In the genomic region with DNA sequence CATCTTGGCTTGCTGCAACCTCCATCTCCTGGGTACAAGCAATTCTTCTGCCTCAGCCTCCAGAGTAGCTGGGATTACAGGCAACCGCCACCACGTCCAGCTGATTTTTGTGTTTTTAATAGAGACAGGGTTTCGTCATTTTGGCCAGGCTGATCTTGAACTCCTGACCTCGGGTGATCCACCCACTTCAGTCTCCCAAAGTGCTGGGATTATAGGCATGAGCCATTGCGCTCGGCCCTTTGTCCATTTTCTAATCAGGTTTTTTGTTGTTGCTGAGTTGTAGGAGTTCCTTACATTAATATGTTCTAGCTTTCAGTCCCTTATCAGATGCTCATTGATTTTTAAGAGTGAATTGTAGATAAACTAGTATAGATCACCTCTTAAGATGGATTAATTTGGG, we compare ENCODE assay signal across 2 cellular contexts.
TF ChIP-seq lines count a peak whose summit lies in the region.

No MANE protein-coding gene starts in this region.

TF ChIP-seq in HEK293, 187 proteins besides CTCF, POLR2A, EP300 and RAD21:
- TF ChIP-seq, protein P1, sequence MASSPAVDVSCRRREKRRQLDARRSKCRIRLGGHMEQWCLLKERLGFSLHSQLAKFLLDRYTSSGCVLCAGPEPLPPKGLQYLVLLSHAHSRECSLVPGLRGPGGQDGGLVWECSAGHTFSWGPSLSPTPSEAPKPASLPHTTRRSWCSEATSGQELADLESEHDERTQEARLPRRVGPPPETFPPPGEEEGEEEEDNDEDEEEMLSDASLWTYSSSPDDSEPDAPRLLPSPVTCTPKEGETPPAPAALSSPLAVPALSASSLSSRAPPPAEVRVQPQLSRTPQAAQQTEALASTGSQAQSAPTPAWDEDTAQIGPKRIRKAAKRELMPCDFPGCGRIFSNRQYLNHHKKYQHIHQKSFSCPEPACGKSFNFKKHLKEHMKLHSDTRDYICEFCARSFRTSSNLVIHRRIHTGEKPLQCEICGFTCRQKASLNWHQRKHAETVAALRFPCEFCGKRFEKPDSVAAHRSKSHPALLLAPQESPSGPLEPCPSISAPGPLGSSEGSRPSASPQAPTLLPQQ (tag by site-specific recombination; IDR thresholded peaks at IDR 0.05), result no peak
- TF ChIP-seq ZFP3 (tag by site-specific recombination; IDR thresholded peaks at IDR 0.05; ENCODE audit: low read depth), result peak; percentile 51; the same call in 1 of the 2 replicates

TF ChIP-seq in K562, 482 proteins besides CTCF, POLR2A, EP300 and RAD21 (continues in another document):
- TF ChIP-seq CHD1 (IDR thresholded peaks at IDR 0.05; ENCODE audit: low read length), result no peak
- TF ChIP-seq SMARCC2 (IDR thresholded peaks at IDR 0.05; ENCODE audit: low read depth), result 0 out of 2 replicates have a peak, but pooled peaks have one; percentile 7
- TF ChIP-seq UBTF (IDR thresholded peaks at IDR 0.05; ENCODE audit: borderline replicate concordance in 1 of 2, low read depth in 2 of 2, low read length in 2 of 2), result no peak
- no peak for TF ChIP-seq XRCC3 (IDR thresholded peaks at IDR 0.05)
- peak; percentile 61 for TF ChIP-seq EGR1 (conservative IDR thresholded peaks at IDR 0.05)
- TF ChIP-seq KDM5B (IDR thresholded peaks at IDR 0.05; ENCODE audit: insufficient replicate concordance, low read depth, low read length), result no peak
- TF ChIP-seq CBX1 (IDR thresholded peaks at IDR 0.05; ENCODE audit: low read depth), result no peak
- TF ChIP-seq, protein P2, sequence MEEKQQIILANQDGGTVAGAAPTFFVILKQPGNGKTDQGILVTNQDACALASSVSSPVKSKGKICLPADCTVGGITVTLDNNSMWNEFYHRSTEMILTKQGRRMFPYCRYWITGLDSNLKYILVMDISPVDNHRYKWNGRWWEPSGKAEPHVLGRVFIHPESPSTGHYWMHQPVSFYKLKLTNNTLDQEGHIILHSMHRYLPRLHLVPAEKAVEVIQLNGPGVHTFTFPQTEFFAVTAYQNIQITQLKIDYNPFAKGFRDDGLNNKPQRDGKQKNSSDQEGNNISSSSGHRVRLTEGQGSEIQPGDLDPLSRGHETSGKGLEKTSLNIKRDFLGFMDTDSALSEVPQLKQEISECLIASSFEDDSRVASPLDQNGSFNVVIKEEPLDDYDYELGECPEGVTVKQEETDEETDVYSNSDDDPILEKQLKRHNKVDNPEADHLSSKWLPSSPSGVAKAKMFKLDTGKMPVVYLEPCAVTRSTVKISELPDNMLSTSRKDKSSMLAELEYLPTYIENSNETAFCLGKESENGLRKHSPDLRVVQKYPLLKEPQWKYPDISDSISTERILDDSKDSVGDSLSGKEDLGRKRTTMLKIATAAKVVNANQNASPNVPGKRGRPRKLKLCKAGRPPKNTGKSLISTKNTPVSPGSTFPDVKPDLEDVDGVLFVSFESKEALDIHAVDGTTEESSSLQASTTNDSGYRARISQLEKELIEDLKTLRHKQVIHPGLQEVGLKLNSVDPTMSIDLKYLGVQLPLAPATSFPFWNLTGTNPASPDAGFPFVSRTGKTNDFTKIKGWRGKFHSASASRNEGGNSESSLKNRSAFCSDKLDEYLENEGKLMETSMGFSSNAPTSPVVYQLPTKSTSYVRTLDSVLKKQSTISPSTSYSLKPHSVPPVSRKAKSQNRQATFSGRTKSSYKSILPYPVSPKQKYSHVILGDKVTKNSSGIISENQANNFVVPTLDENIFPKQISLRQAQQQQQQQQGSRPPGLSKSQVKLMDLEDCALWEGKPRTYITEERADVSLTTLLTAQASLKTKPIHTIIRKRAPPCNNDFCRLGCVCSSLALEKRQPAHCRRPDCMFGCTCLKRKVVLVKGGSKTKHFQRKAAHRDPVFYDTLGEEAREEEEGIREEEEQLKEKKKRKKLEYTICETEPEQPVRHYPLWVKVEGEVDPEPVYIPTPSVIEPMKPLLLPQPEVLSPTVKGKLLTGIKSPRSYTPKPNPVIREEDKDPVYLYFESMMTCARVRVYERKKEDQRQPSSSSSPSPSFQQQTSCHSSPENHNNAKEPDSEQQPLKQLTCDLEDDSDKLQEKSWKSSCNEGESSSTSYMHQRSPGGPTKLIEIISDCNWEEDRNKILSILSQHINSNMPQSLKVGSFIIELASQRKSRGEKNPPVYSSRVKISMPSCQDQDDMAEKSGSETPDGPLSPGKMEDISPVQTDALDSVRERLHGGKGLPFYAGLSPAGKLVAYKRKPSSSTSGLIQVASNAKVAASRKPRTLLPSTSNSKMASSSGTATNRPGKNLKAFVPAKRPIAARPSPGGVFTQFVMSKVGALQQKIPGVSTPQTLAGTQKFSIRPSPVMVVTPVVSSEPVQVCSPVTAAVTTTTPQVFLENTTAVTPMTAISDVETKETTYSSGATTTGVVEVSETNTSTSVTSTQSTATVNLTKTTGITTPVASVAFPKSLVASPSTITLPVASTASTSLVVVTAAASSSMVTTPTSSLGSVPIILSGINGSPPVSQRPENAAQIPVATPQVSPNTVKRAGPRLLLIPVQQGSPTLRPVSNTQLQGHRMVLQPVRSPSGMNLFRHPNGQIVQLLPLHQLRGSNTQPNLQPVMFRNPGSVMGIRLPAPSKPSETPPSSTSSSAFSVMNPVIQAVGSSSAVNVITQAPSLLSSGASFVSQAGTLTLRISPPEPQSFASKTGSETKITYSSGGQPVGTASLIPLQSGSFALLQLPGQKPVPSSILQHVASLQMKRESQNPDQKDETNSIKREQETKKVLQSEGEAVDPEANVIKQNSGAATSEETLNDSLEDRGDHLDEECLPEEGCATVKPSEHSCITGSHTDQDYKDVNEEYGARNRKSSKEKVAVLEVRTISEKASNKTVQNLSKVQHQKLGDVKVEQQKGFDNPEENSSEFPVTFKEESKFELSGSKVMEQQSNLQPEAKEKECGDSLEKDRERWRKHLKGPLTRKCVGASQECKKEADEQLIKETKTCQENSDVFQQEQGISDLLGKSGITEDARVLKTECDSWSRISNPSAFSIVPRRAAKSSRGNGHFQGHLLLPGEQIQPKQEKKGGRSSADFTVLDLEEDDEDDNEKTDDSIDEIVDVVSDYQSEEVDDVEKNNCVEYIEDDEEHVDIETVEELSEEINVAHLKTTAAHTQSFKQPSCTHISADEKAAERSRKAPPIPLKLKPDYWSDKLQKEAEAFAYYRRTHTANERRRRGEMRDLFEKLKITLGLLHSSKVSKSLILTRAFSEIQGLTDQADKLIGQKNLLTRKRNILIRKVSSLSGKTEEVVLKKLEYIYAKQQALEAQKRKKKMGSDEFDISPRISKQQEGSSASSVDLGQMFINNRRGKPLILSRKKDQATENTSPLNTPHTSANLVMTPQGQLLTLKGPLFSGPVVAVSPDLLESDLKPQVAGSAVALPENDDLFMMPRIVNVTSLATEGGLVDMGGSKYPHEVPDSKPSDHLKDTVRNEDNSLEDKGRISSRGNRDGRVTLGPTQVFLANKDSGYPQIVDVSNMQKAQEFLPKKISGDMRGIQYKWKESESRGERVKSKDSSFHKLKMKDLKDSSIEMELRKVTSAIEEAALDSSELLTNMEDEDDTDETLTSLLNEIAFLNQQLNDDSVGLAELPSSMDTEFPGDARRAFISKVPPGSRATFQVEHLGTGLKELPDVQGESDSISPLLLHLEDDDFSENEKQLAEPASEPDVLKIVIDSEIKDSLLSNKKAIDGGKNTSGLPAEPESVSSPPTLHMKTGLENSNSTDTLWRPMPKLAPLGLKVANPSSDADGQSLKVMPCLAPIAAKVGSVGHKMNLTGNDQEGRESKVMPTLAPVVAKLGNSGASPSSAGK (IDR thresholded peaks at IDR 0.05), result no peak
- TF ChIP-seq NEUROD1 (IDR thresholded peaks at IDR 0.05; ENCODE audit: borderline replicate concordance, low read depth, low read length, partially characterized antibody), result no peak
- TF ChIP-seq DACH1 (IDR thresholded peaks at IDR 0.05; ENCODE audit: partially characterized antibody), result peak; percentile 53
- TF ChIP-seq CXXC5 (CRISPR knock-in tag; IDR thresholded peaks at IDR 0.05), result no peak
- TF ChIP-seq NR4A1 (CRISPR knock-in tag; IDR thresholded peaks at IDR 0.05), result no peak
- TF ChIP-seq NR4A1 (tag; IDR thresholded peaks at IDR 0.05), result no peak
- peak; percentile 48; the same call in 1 of the 2 replicates for TF ChIP-seq CEBPB (tag; IDR thresholded peaks at IDR 0.05)
- no peak for TF ChIP-seq MEIS2 (IDR thresholded peaks at IDR 0.05; ENCODE audit: partially characterized antibody)
- TF ChIP-seq ARHGAP35 (IDR thresholded peaks at IDR 0.05; ENCODE audit: partially characterized antibody), result no peak
- TF ChIP-seq, protein P3, sequence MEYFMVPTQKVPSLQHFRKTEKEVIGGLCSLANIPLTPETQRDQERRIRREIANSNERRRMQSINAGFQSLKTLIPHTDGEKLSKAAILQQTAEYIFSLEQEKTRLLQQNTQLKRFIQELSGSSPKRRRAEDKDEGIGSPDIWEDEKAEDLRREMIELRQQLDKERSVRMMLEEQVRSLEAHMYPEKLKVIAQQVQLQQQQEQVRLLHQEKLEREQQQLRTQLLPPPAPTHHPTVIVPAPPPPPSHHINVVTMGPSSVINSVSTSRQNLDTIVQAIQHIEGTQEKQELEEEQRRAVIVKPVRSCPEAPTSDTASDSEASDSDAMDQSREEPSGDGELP (CRISPR knock-in tag; IDR thresholded peaks at IDR 0.05; ENCODE audit: borderline replicate concordance), result peak; percentile 56
- TF ChIP-seq EP400 (IDR thresholded peaks at IDR 0.05), result 0 out of 2 replicates have a peak, but pooled peaks have one; percentile 11
- TF ChIP-seq KAT2B (IDR thresholded peaks at IDR 0.05; ENCODE audit: low read depth, low read length), result no peak
- TF ChIP-seq, protein P4, sequence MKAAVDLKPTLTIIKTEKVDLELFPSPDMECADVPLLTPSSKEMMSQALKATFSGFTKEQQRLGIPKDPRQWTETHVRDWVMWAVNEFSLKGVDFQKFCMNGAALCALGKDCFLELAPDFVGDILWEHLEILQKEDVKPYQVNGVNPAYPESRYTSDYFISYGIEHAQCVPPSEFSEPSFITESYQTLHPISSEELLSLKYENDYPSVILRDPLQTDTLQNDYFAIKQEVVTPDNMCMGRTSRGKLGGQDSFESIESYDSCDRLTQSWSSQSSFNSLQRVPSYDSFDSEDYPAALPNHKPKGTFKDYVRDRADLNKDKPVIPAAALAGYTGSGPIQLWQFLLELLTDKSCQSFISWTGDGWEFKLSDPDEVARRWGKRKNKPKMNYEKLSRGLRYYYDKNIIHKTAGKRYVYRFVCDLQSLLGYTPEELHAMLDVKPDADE (conservative IDR thresholded peaks at IDR 0.05; ENCODE audit: control insufficient read depth, low read depth, low read length), result no peak
- TF ChIP-seq NR2C1 (IDR thresholded peaks at IDR 0.05), result peak; percentile 50; the same call in 1 of the 2 replicates
- peak; percentile 57; the same call in 1 of the 2 replicates for TF ChIP-seq NR2C1 (tag; IDR thresholded peaks at IDR 0.05)
- no peak for TF ChIP-seq SP1 (CRISPR knock-in tag; IDR thresholded peaks at IDR 0.05)
- no peak for TF ChIP-seq YBX1 (IDR thresholded peaks at IDR 0.05)
- no peak for TF ChIP-seq PHF8 (IDR thresholded peaks at IDR 0.05; ENCODE audit: borderline replicate concordance, low read length)
- TF ChIP-seq JUND (IDR thresholded peaks at IDR 0.05; ENCODE audit: borderline replicate concordance, low read depth, low read length), result 0 out of 2 replicates have a peak, but pooled peaks have one; percentile 17
- TF ChIP-seq JUND (tag; IDR thresholded peaks at IDR 0.05; ENCODE audit: borderline replicate concordance, low read depth, low read length), result peak; percentile 17; the same call in 1 of the 3 replicates
- TF ChIP-seq, protein P5, sequence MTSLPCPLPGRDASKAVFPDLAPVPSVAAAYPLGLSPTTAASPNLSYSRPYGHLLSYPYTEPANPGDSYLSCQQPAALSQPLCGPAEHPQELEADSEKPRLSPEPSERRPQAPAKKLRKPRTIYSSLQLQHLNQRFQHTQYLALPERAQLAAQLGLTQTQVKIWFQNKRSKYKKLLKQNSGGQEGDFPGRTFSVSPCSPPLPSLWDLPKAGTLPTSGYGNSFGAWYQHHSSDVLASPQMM (CRISPR knock-in tag; IDR thresholded peaks at IDR 0.05), result no peak
- TF ChIP-seq, protein P6, sequence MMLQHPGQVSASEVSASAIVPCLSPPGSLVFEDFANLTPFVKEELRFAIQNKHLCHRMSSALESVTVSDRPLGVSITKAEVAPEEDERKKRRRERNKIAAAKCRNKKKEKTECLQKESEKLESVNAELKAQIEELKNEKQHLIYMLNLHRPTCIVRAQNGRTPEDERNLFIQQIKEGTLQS (IDR thresholded peaks at IDR 0.05), result peak; percentile 63
- TF ChIP-seq, protein P6 (CRISPR knock-in tag; conservative IDR thresholded peaks at IDR 0.05), result no peak
- TF ChIP-seq HDAC1 (IDR thresholded peaks at IDR 0.05), result 0 out of 4 replicates have a peak, but pooled peaks of 1 of the 2 experiments have one; percentile 18
